Comparison of ENCODE assay signal across 16 cellular contexts in genomic region chr6:69090132-69090531, GRCh38.
A peak's percentile ranks its signal among the peaks of the same experiment; 100 is the strongest.
DNase-seq lines count a peak whose midpoint lies in the region; ATAC-seq, FAIRE-seq and TF ChIP-seq lines count a peak whose summit lies in the region.
"Had no signal": no experiment of that assay in that cellular context is flagged by ENCODE, and none has a peak within 500 bp of the region (broad histone marks: within the 10 kb centered on the region; RNA-seq: fewer than 3 reads in every experiment).

No MANE protein-coding gene starts in this region.

- no peaks in the 10 kb centered on the region for H3K27me3 ChIP-seq in HepG2 (ENCODE audit: control insufficient read depth in 1 of 2, insufficient read depth in 2 of 2, low read length in 2 of 2)
- no peaks in the 10 kb centered on the region for H3K27me3 ChIP-seq in right lobe of liver
- H3K27me3 ChIP-seq in astrocyte (ENCODE audit: insufficient read depth, low read length): no peaks in the 10 kb centered on the region
- H3K27me3 ChIP-seq in aorta (ENCODE audit: control insufficient read depth in 1 of 2, insufficient read depth in 2 of 2, low read length in 1 of 2): no peaks in the 10 kb centered on the region
- no peaks in the 10 kb centered on the region for H3K27me3 ChIP-seq in gastrocnemius medialis
- H3K27me3 ChIP-seq: breast epithelium had no signal

- FAIRE-seq in HepG2 (lab: Jason Lieb, UNC) (no peak), astrocyte (lab: Jason Lieb, UNC) (no peak)

- H3K9me3 Mint-ChIP-seq in astrocyte (ENCODE audit: unreplicated experiment) (peaks cover 2% of the 10 kb centered on the region), type B pancreatic cell (no peaks in the 10 kb centered on the region)

- CTCF ChIA-PET in HepG2 (lab: Yijun Ruan, JAX; ENCODE audit: low intra/inter-chr PET ratio, low total read pairs): no interaction called here

- H3K36me3 ChIP-seq in HepG2 (replicated peaks in 1 of 2; ENCODE audit: control insufficient read depth in 1 of 2, insufficient read depth in 2 of 2, low read length in 2 of 2): no peaks in the 10 kb centered on the region
- H3K36me3 ChIP-seq in right lobe of liver: no peaks in the 10 kb centered on the region
- H3K36me3 ChIP-seq in astrocyte (ENCODE audit: insufficient read depth, low read length): no peaks in the 10 kb centered on the region
- H3K36me3 ChIP-seq in aorta (ENCODE audit: control insufficient read depth in 1 of 2, insufficient read depth in 2 of 2, low read length in 1 of 2): no peaks in the 10 kb centered on the region
- no peaks in the 10 kb centered on the region for H3K36me3 ChIP-seq in gastrocnemius medialis
- H3K36me3 ChIP-seq: breast epithelium had no signal

- POLR2A ChIA-PET in HepG2 (lab: Yijun Ruan, JAX): no interaction called here

- no peak overlapping the region for H3K9ac ChIP-seq in HepG2 (ENCODE audit: insufficient read depth, low read depth, low read length)
- H3K9ac ChIP-seq in astrocyte (ENCODE audit: low read length): no peak overlapping the region
- H3K9ac ChIP-seq: KMS-11 had no signal

- no TSS peak for BruUV-seq in HepG2 (replicated peaks; lab: Mats Ljungman, UMichigan)

- TF ChIP-seq EP300 in HepG2 (IDR thresholded peaks at IDR 0.05; ENCODE audit: low read depth in 2 of 2, low read length in 2 of 2) (no peak), HepG2 (CRISPR knock-in tag; IDR thresholded peaks at IDR 0.05; ENCODE audit: borderline replicate concordance) (no peak)

- H3K9me3 ChIP-seq in HepG2 (ENCODE audit: low read length) (no peaks in the 10 kb centered on the region), right lobe of liver (no peaks in the 10 kb centered on the region), astrocyte (ENCODE audit: insufficient read depth, low read depth, low read length) (no peaks in the 10 kb centered on the region), aorta (ENCODE audit: control insufficient read depth, low read length) (no peaks in the 10 kb centered on the region), gastrocnemius medialis (no peaks in the 10 kb centered on the region)
- H3K9me3 ChIP-seq: breast epithelium had no signal

- in situ Hi-C loops in HepG2 (cut with HindIII; ENCODE audit: extremely low pct_ligation_motif_present, low pct_unique_long_range_greater_than_20kb) (no loop called here), gastrocnemius medialis (cut with MboI; ENCODE audit: low sequenced_read_pairs in 4 of 4) (no loop called here)

- no peaks in the 10 kb centered on the region for H3K4me1 ChIP-seq in HepG2 (ENCODE audit: insufficient read depth, low read length)
- H3K4me1 ChIP-seq in right lobe of liver: no peaks in the 10 kb centered on the region
- peaks cover 12% of the 10 kb centered on the region for H3K4me1 ChIP-seq in astrocyte (ENCODE audit: insufficient read depth, low read length)
- peaks cover 2 to 6% of the 10 kb centered on the region in 2 donors for H3K4me1 ChIP-seq in aorta (ENCODE audit: control insufficient read depth in 1 of 2, insufficient read depth in 2 of 2, low read length in 2 of 2)
- no peaks in the 10 kb centered on the region for H3K4me1 ChIP-seq in gastrocnemius medialis
- H3K4me1 ChIP-seq: breast epithelium had no signal

- H3K27ac Mint-ChIP-seq in astrocyte (ENCODE audit: unreplicated experiment) (peak overlapping the region; percentile 96), type B pancreatic cell (no peak overlapping the region)
- H3K27ac Mint-ChIP-seq: activated CD4-positive, alpha-beta memory T cell treated with anti-CD3 and anti-CD28 coated beads for 36 hours; activated T-helper 17 cell treated with anti-CD3 and anti-CD28 coated beads, Interleukin-2, amount 50 U/mL, for 72 hours had no signal

- H3K4me3 ChIP-seq in HepG2 (replicated peaks in 1 of 3; ENCODE audit: insufficient read depth in 1 of 3, low read depth in 2 of 3, low read length in 3 of 3) (no peak overlapping the region), right lobe of liver (no peak overlapping the region), astrocyte (ENCODE audit: insufficient read depth, low read depth, low read length) (no peak overlapping the region), aorta (ENCODE audit: low read length in 2 of 2) (no peak overlapping the region), gastrocnemius medialis (no peak overlapping the region)
- H3K4me3 ChIP-seq: breast epithelium had no signal

- H3K4me1 Mint-ChIP-seq in astrocyte (ENCODE audit: low read depth, unreplicated experiment) (peaks cover 35% of the 10 kb centered on the region), type B pancreatic cell (ENCODE audit: unreplicated experiment) (no peaks in the 10 kb centered on the region)
- H3K4me1 Mint-ChIP-seq: activated T-helper 17 cell treated with anti-CD3 and anti-CD28 coated beads, Interleukin-2, amount 50 U/mL, for 72 hours had no signal

- TF ChIP-seq POLR2A in HepG2 (IDR thresholded peaks at IDR 0.05; ENCODE audit: insufficient read depth in 1 of 2, low read depth in 2 of 2, low read length in 2 of 2) (no peak), right lobe of liver (IDR thresholded peaks at IDR 0.05) (no peak), gastrocnemius medialis (IDR thresholded peaks at IDR 0.05) (no peak)

- H3K27ac ChIP-seq in HepG2 (ENCODE audit: extremely low read length, insufficient read depth, low read length) (no peak overlapping the region), right lobe of liver (no peak overlapping the region), astrocyte (ENCODE audit: low read depth, low read length) (peak overlapping the region; percentile 68), aorta (ENCODE audit: low read depth in 1 of 2, low read length in 2 of 2) (no peak overlapping the region), gastrocnemius medialis (no peak overlapping the region)
- H3K27ac ChIP-seq: breast epithelium, KMS-11 had no signal

- TF ChIP-seq CTCF in HepG2 (CRISPR knock-in tag; IDR thresholded peaks at IDR 0.05) (no peak), right lobe of liver (IDR thresholded peaks at IDR 0.05) (no peak), astrocyte (IDR thresholded peaks at IDR 0.05; ENCODE audit: insufficient read depth, low read depth, low read length) (no peak), gastrocnemius medialis (IDR thresholded peaks at IDR 0.05 in 4 of 5, conservative IDR thresholded peaks at IDR 0.05 in 1 of 5) (no peak), type B pancreatic cell (conservative IDR thresholded peaks at IDR 0.05) (no peak)

- no peaks in the 10 kb centered on the region for H3K36me3 Mint-ChIP-seq in astrocyte (ENCODE audit: low read depth, unreplicated experiment)
- H3K36me3 Mint-ChIP-seq in type B pancreatic cell: no peaks in the 10 kb centered on the region
- H3K36me3 Mint-ChIP-seq: activated CD4-positive, alpha-beta memory T cell treated with anti-CD3 and anti-CD28 coated beads for 36 hours had no signal

- H3K79me2 ChIP-seq in HepG2 (ENCODE audit: insufficient read depth, low read length): no peaks in the 10 kb centered on the region
- no peaks in the 10 kb centered on the region for H3K79me2 ChIP-seq in astrocyte (ENCODE audit: insufficient read depth, low read length)

- no peak overlapping the region for H3K4me3 Mint-ChIP-seq in astrocyte (ENCODE audit: unreplicated experiment)
- H3K4me3 Mint-ChIP-seq in type B pancreatic cell: no peak overlapping the region
- H3K4me3 Mint-ChIP-seq: activated CD4-positive, alpha-beta memory T cell treated with anti-CD3 and anti-CD28 coated beads for 36 hours; activated T-helper 17 cell treated with anti-CD3 and anti-CD28 coated beads, Interleukin-2, amount 50 U/mL, for 72 hours had no signal

- no peak for DNase-seq in HepG2 (ENCODE audit: low spot score)
- DNase-seq in right lobe of liver: no peak
- peak; percentile 96 for DNase-seq in astrocyte (ENCODE audit: low read depth)
- no peak for DNase-seq in left ventricle myocardium superior
- DNase-seq in aorta: no peak
- DNase-seq in gastrocnemius medialis: no peak
- no peak for DNase-seq in NCI-H2171 treated with DMSO at 0.1 percent for 48 hours (lab: John Stamatoyannopoulos, UW)
- DNase-seq in type B pancreatic cell (ENCODE audit: extremely low spot score, unreplicated experiment): no peak
- DNase-seq: activated CD4-positive, alpha-beta memory T cell treated with anti-CD3 and anti-CD28 coated beads for 36 hours; DMS53; NCI-H2029; NCI-H748 treated with DMSO at 0.1 percent for 48 hours; stimulated activated CD4-positive, alpha-beta T cell treated with anti-CD3 and anti-CD28 coated beads, Interleukin-15, amount 100 ng/mL, for 24 hours had no signal

- H3K27me3 Mint-ChIP-seq in astrocyte (ENCODE audit: low read depth, unreplicated experiment) (no peaks in the 10 kb centered on the region), type B pancreatic cell (peaks cover 3% of the 10 kb centered on the region)
- H3K27me3 Mint-ChIP-seq: activated CD4-positive, alpha-beta memory T cell treated with anti-CD3 and anti-CD28 coated beads for 36 hours; activated T-helper 17 cell treated with anti-CD3 and anti-CD28 coated beads, Interleukin-2, amount 50 U/mL, for 72 hours had no signal

- TF ChIP-seq RAD21 in HepG2 (CRISPR knock-in tag; IDR thresholded peaks at IDR 0.05): no peak

- H3K4me2 ChIP-seq in HepG2 (ENCODE audit: low read depth, low read length) (no peak overlapping the region), astrocyte (ENCODE audit: low read length) (peak overlapping the region; percentile 27)
- H3K4me2 ChIP-seq: KMS-11 had no signal

- WGBS in HepG2 (ENCODE audit: low lambda C conversion rate): 0% methylated on average over 1 of the region's 1 CpG
- 42% methylated on average over 1 of the region's 1 CpG for WGBS in right lobe of liver (ENCODE audit: insufficient coverage, low coverage, low lambda C conversion rate, missing lambda C conversion rate)
- 9 to 16% methylated on average over 1 of the region's 1 CpG for WGBS in aorta, 2 donors

- intact Hi-C loops in HepG2 (cut with micrococcal nuclease; ENCODE audit: unreplicated experiment) (no loop called here), right lobe of liver (cut with DNase I) (no loop called here), left ventricle myocardium superior (cut with micrococcal nuclease) (no loop called here), aorta (cut with DNase I) (no loop called here), gastrocnemius medialis (cut with DNase I; ENCODE audit: low total_unique reads) (no loop called here)

- H4K20me1 ChIP-seq in HepG2 (ENCODE audit: insufficient read depth, low read length): no peaks in the 10 kb centered on the region
- no peaks in the 10 kb centered on the region for H4K20me1 ChIP-seq in astrocyte (ENCODE audit: insufficient read depth, low read length)

- no peak for ATAC-seq in HepG2
- ATAC-seq in right lobe of liver: no peak
- ATAC-seq in left ventricle myocardium superior: peak; percentile 98
- ATAC-seq in aorta (ENCODE audit: low FRiP score): peak; percentile 40
- ATAC-seq in gastrocnemius medialis: no peak
- ATAC-seq: activated T-helper 17 cell treated with anti-CD3 and anti-CD28 coated beads, Interleukin-2, amount 50 U/mL, for 72 hours had no signal

- H2AFZ ChIP-seq in HepG2 (ENCODE audit: low read length): no peak overlapping the region
- no peak overlapping the region for H2AFZ ChIP-seq in astrocyte (ENCODE audit: low read depth, low read length)

Comparison
In these comparisons a context has a peak if more than half of its experiments do, and no peak if none do; other contexts are left out.
1. ATAC-seq: peak in left ventricle myocardium superior (single experiment) and aorta (single experiment); none in HepG2 (single experiment), right lobe of liver (0 of 4) and gastrocnemius medialis (0 of 2).